In the genomic region with DNA sequence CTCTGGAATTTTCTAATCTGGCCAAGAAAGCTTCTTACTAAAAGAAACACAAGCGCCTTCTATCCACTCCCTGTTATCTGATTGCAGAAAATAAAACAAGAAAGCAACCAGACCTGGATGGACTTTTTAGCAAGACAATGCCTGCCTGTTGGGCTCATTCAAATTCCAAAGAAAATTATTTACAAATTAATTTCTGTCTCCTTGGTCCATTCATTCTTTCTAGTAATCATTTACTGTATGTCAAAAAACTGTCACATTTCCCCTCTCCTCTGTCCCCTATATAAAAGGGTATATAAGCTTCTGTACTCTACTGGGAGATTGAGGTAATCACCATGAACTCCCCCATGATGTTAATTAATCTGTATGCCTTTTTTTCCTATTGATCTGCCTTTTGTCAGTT, we compare ENCODE assay signal across 1 cellular context.
TF ChIP-seq lines count a peak whose summit lies in the region.

No MANE protein-coding gene starts in this region.

TF ChIP-seq in H1, 55 proteins besides CTCF, POLR2A, EP300 and RAD21 (continued from another document):
- TF ChIP-seq RBBP5 (IDR thresholded peaks at IDR 0.05; ENCODE audit: borderline replicate concordance, low read depth, low read length), result no peak
- TF ChIP-seq SP1 (IDR thresholded peaks at IDR 0.05; ENCODE audit: low read depth, low read length), result no peak
- no peak for TF ChIP-seq ZNF274 (IDR thresholded peaks at IDR 0.05; ENCODE audit: borderline replicate concordance, extremely low read depth, low read length)
- no peak for TF ChIP-seq NRF1 (IDR thresholded peaks at IDR 0.05; ENCODE audit: low read depth, low read length)
- no peak for TF ChIP-seq BCL11A (IDR thresholded peaks at IDR 0.05; ENCODE audit: low read depth in 2 of 2, low read length in 2 of 2)
- no peak for TF ChIP-seq CBX5 (IDR thresholded peaks at IDR 0.05; ENCODE audit: low read depth, low read length)
- TF ChIP-seq POU5F1 (IDR thresholded peaks at IDR 0.05; ENCODE audit: low read depth, low read length), result no peak
- no peak for TF ChIP-seq SIN3A (conservative IDR thresholded peaks at IDR 0.05 in 1 of 2, IDR thresholded peaks at IDR 0.05 in 1 of 2; ENCODE audit: low read depth in 1 of 2, low read length in 2 of 2)
- no peak for TF ChIP-seq TCF12 (IDR thresholded peaks at IDR 0.05; ENCODE audit: low read depth, low read length)
- no peak for TF ChIP-seq KDM1A (IDR thresholded peaks at IDR 0.05; ENCODE audit: borderline replicate concordance, low read length)
- no peak for TF ChIP-seq MAX (IDR thresholded peaks at IDR 0.05)
- TF ChIP-seq, protein P1, sequence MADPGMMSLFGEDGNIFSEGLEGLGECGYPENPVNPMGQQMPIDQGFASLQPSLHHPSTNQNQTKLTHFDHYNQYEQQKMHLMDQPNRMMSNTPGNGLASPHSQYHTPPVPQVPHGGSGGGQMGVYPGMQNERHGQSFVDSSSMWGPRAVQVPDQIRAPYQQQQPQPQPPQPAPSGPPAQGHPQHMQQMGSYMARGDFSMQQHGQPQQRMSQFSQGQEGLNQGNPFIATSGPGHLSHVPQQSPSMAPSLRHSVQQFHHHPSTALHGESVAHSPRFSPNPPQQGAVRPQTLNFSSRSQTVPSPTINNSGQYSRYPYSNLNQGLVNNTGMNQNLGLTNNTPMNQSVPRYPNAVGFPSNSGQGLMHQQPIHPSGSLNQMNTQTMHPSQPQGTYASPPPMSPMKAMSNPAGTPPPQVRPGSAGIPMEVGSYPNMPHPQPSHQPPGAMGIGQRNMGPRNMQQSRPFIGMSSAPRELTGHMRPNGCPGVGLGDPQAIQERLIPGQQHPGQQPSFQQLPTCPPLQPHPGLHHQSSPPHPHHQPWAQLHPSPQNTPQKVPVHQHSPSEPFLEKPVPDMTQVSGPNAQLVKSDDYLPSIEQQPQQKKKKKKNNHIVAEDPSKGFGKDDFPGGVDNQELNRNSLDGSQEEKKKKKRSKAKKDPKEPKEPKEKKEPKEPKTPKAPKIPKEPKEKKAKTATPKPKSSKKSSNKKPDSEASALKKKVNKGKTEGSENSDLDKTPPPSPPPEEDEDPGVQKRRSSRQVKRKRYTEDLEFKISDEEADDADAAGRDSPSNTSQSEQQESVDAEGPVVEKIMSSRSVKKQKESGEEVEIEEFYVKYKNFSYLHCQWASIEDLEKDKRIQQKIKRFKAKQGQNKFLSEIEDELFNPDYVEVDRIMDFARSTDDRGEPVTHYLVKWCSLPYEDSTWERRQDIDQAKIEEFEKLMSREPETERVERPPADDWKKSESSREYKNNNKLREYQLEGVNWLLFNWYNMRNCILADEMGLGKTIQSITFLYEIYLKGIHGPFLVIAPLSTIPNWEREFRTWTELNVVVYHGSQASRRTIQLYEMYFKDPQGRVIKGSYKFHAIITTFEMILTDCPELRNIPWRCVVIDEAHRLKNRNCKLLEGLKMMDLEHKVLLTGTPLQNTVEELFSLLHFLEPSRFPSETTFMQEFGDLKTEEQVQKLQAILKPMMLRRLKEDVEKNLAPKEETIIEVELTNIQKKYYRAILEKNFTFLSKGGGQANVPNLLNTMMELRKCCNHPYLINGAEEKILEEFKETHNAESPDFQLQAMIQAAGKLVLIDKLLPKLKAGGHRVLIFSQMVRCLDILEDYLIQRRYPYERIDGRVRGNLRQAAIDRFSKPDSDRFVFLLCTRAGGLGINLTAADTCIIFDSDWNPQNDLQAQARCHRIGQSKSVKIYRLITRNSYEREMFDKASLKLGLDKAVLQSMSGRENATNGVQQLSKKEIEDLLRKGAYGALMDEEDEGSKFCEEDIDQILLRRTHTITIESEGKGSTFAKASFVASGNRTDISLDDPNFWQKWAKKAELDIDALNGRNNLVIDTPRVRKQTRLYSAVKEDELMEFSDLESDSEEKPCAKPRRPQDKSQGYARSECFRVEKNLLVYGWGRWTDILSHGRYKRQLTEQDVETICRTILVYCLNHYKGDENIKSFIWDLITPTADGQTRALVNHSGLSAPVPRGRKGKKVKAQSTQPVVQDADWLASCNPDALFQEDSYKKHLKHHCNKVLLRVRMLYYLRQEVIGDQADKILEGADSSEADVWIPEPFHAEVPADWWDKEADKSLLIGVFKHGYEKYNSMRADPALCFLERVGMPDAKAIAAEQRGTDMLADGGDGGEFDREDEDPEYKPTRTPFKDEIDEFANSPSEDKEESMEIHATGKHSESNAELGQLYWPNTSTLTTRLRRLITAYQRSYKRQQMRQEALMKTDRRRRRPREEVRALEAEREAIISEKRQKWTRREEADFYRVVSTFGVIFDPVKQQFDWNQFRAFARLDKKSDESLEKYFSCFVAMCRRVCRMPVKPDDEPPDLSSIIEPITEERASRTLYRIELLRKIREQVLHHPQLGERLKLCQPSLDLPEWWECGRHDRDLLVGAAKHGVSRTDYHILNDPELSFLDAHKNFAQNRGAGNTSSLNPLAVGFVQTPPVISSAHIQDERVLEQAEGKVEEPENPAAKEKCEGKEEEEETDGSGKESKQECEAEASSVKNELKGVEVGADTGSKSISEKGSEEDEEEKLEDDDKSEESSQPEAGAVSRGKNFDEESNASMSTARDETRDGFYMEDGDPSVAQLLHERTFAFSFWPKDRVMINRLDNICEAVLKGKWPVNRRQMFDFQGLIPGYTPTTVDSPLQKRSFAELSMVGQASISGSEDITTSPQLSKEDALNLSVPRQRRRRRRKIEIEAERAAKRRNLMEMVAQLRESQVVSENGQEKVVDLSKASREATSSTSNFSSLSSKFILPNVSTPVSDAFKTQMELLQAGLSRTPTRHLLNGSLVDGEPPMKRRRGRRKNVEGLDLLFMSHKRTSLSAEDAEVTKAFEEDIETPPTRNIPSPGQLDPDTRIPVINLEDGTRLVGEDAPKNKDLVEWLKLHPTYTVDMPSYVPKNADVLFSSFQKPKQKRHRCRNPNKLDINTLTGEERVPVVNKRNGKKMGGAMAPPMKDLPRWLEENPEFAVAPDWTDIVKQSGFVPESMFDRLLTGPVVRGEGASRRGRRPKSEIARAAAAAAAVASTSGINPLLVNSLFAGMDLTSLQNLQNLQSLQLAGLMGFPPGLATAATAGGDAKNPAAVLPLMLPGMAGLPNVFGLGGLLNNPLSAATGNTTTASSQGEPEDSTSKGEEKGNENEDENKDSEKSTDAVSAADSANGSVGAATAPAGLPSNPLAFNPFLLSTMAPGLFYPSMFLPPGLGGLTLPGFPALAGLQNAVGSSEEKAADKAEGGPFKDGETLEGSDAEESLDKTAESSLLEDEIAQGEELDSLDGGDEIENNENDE (IDR thresholded peaks at IDR 0.05; ENCODE audit: insufficient replicate concordance, low read length), result no peak
- TF ChIP-seq TBP (IDR thresholded peaks at IDR 0.05; ENCODE audit: low read depth, low read length), result no peak
- no peak for TF ChIP-seq MAFK (IDR thresholded peaks at IDR 0.05; ENCODE audit: low read depth, low read length)
- TF ChIP-seq, protein P2, sequence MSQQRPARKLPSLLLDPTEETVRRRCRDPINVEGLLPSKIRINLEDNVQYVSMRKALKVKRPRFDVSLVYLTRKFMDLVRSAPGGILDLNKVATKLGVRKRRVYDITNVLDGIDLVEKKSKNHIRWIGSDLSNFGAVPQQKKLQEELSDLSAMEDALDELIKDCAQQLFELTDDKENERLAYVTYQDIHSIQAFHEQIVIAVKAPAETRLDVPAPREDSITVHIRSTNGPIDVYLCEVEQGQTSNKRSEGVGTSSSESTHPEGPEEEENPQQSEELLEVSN (IDR thresholded peaks at IDR 0.05), result no peak
- TF ChIP-seq CBX8 (IDR thresholded peaks at IDR 0.05; ENCODE audit: borderline replicate concordance, low read depth, low read length), result no peak
- no peak for TF ChIP-seq NANOG (IDR thresholded peaks at IDR 0.05; ENCODE audit: insufficient read depth, low read depth, low read length, poor library complexity, severe bottlenecking)
- no peak for TF ChIP-seq RNF2 (IDR thresholded peaks at IDR 0.05; ENCODE audit: borderline replicate concordance, low read depth, low read length, missing control alignments, poor library complexity, severe bottlenecking)
- no peak for TF ChIP-seq EGR1 (IDR thresholded peaks at IDR 0.05; ENCODE audit: borderline replicate concordance, low read depth, low read length)
